In the genomic region with DNA sequence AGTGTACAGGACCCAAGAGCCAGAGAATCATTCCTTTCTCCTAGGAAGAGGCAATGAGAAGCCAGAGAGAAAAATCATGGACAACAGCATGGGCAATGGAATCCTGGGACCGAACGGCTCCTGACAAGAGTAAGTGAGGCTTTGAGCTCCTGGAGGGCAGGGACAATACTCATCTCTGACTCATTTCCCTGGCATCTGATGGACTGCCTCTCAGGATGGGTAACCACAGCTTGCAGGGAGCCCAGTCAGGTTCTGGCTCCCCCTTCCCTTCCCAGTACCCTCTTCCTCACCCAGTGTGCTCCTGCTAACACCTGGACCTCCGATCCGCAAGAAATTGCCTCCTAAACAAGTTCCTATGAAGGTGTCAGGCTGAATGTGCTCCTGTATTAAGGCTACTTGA, we compare ENCODE assay signal across 12 cellular contexts. TPM values are rescaled to one million over a fixed set of nuclear protein-coding genes. Genes with fewer than 3 reads are reported as not detected.
DNase-seq lines count a peak whose midpoint lies in the region; FAIRE-seq and TF ChIP-seq lines count a peak whose summit lies in the region.
"Had no signal": no experiment of that assay in that cellular context is flagged by ENCODE, and none has a peak within 500 bp of the region (broad histone marks: within the 10 kb centered on the region; RNA-seq: fewer than 3 reads in every experiment).

No MANE protein-coding gene starts in this region.

- CTCF ChIA-PET in SK-N-SH (lab: Yijun Ruan, JAX) = interaction anchor here (1.2 to 4.5 kb wide), 6 partner anchors 10 to 236 kb away, joined by 3 to 40 read pairs (median 6); a partner anchor contains a TSS

- TF ChIP-seq EP300 in SK-N-SH (IDR thresholded peaks at IDR 0.05; ENCODE audit: borderline replicate concordance in 1 of 2, low read depth in 1 of 2, low read length in 1 of 2) = no peak; a peak in 1 of 4 replicates

- peak overlapping the region; percentile 70 for H3K4me3 Mint-ChIP-seq in HFFc6
- H3K4me3 Mint-ChIP-seq: activated naive CD4-positive, alpha-beta T cell treated with anti-CD3 and anti-CD28 coated beads, Interleukin-2, amount 50 U/mL, for 24 hours; mesothelial cell of epicardium had no signal

- H3K9me3 ChIP-seq in SK-N-SH (no peaks in the 10 kb centered on the region), fibroblast of lung (ENCODE audit: control insufficient read depth, insufficient read depth, low read depth, low read length) (no peaks in the 10 kb centered on the region)

- POLR2A ChIA-PET in SK-N-SH (lab: Yijun Ruan, JAX) = no interaction called here

- H3K9ac ChIP-seq in SK-N-SH (peak overlapping the region; percentile 60; the same call in 1 of the 2 replicates), fibroblast of lung (ENCODE audit: insufficient read depth, low read length) (no peak overlapping the region)

- H3K4me1 Mint-ChIP-seq in HFFc6 (ENCODE audit: low read depth) = peaks cover 22% of the 10 kb centered on the region
- H3K4me1 Mint-ChIP-seq: mesothelial cell of epicardium had no signal

- peak; percentile 87 for FAIRE-seq in urothelium cell line (lab: Jason Lieb, UNC)

- peak overlapping the region; percentile 95 for H3K27ac Mint-ChIP-seq in HFFc6
- H3K27ac Mint-ChIP-seq: activated naive CD4-positive, alpha-beta T cell treated with anti-CD3 and anti-CD28 coated beads, Interleukin-2, amount 50 U/mL, for 24 hours; mesothelial cell of epicardium had no signal

- H3K27me3 ChIP-seq in SK-N-SH (ENCODE audit: insufficient read depth) (no peaks in the 10 kb centered on the region), fibroblast of lung (ENCODE audit: control insufficient read depth, insufficient read depth, low read length) (no peaks in the 10 kb centered on the region)

- H3K4me1 ChIP-seq in SK-N-SH (ENCODE audit: control insufficient read depth in 1 of 2, insufficient read depth in 2 of 2, low read depth in 1 of 2, low read length in 1 of 2) (peaks cover 12 to 19% of the 10 kb centered on the region in 2 experiments; a peak in 3 of 4 replicates), fibroblast of lung (ENCODE audit: control insufficient read depth, extremely low read depth, insufficient read depth, low read length) (no peaks in the 10 kb centered on the region)

- H3K27me3 Mint-ChIP-seq in HFFc6 (ENCODE audit: insufficient read depth) = peaks cover 8% of the 10 kb centered on the region

- H3K27ac ChIP-seq in SK-N-SH (ENCODE audit: low read depth in 2 of 2, low read length in 1 of 2) (peak overlapping the region in 1 of 2 experiments; percentile 83; a peak in 2 of 4 replicates), fibroblast of lung (ENCODE audit: insufficient read depth, low read length) (no peak overlapping the region)

- no peaks in the 10 kb centered on the region for H3K36me3 Mint-ChIP-seq in HFFc6 (ENCODE audit: low read depth)
- H3K36me3 Mint-ChIP-seq: activated naive CD4-positive, alpha-beta T cell treated with anti-CD3 and anti-CD28 coated beads, Interleukin-2, amount 50 U/mL, for 24 hours; mesothelial cell of epicardium had no signal

- no peak for TF ChIP-seq RAD21 in SK-N-SH (IDR thresholded peaks at IDR 0.05; ENCODE audit: low read length)

- H2AFZ ChIP-seq in SK-N-SH (ENCODE audit: low read depth) (peak overlapping the region; percentile 49; the same call in 1 of the 2 replicates), fibroblast of lung (ENCODE audit: low read length) (no peak overlapping the region)

- no peak overlapping the region for H3K4me3 ChIP-seq in SK-N-SH (ENCODE audit: low read depth in 2 of 2, low read length in 1 of 2)
- H3K4me3 ChIP-seq in fibroblast of lung (replicated peaks in 1 of 4; ENCODE audit: control extremely low read depth in 1 of 4, insufficient read depth in 1 of 4, low read depth in 3 of 4, low read length in 4 of 4) = no peak overlapping the region

- no peaks in the 10 kb centered on the region for H4K20me1 ChIP-seq in SK-N-SH (ENCODE audit: insufficient read depth)
- H4K20me1 ChIP-seq in fibroblast of lung (ENCODE audit: control insufficient read depth, extremely low read depth, insufficient read depth, low read length) = no peaks in the 10 kb centered on the region

- no peaks in the 10 kb centered on the region for H3K36me3 ChIP-seq in SK-N-SH (replicated peaks in 1 of 2; ENCODE audit: control insufficient read depth in 1 of 2, insufficient read depth in 2 of 2, low read length in 1 of 2)
- H3K36me3 ChIP-seq in fibroblast of lung (ENCODE audit: control insufficient read depth, insufficient read depth, low read length) = no peaks in the 10 kb centered on the region

- no peaks in the 10 kb centered on the region for H3K9me3 Mint-ChIP-seq in HFFc6
- H3K9me3 Mint-ChIP-seq: activated naive CD4-positive, alpha-beta T cell treated with anti-CD3 and anti-CD28 coated beads, Interleukin-2, amount 50 U/mL, for 24 hours; mesothelial cell of epicardium had no signal

- H3F3A ChIP-seq in SK-N-SH (replicated peaks; ENCODE audit: insufficient read depth) = peaks cover 7% of the 10 kb centered on the region

- H3K79me2 ChIP-seq in SK-N-SH (ENCODE audit: insufficient read depth) = no peaks in the 10 kb centered on the region
- H3K79me2 ChIP-seq in fibroblast of lung (ENCODE audit: control insufficient read depth, insufficient read depth, low read length) = no peaks in the 10 kb centered on the region

- WGBS in SK-N-SH (ENCODE audit: low lambda C conversion rate) = 45% methylated on average over 4 of the region's 4 CpGs

- H3K4me2 ChIP-seq in SK-N-SH (peak overlapping the region; percentile 44), fibroblast of lung (ENCODE audit: extremely low read depth, insufficient read depth, low read length) (no peak overlapping the region)

- TF ChIP-seq CTCF in HFFc6 (IDR thresholded peaks at IDR 0.05) (no peak), SK-N-SH (IDR thresholded peaks at IDR 0.05) (no peak), fibroblast of lung (conservative IDR thresholded peaks at IDR 0.05 in 1 of 2, IDR thresholded peaks at IDR 0.05 in 1 of 2; ENCODE audit: low read depth in 1 of 2, low read length in 2 of 2) (no peak)

- DNase-seq in HFFc6 (peak; percentile 77), SK-N-SH (no peak), fibroblast of lung (ENCODE audit: low read depth in 2 of 2) (peak; percentile 9 to 75), urothelium cell line (ENCODE audit: low spot score) (peak; percentile 92), NCI-H1105 (lab: John Stamatoyannopoulos, UW) (no peak), NCI-H510A treated with DMSO at 0.1 percent for 48 hours (lab: John Stamatoyannopoulos, UW) (no peak), T-helper 9 cell (no peak)
- DNase-seq: erythroblast, NCI-H187 treated with DMSO at 0.1 percent for 48 hours had no signal

- no peaks in the 10 kb centered on the region for H3K9me2 ChIP-seq in SK-N-SH

TF ChIP-seq in SK-N-SH, 30 proteins besides CTCF, POLR2A, EP300 and RAD21:
- TF ChIP-seq RFX5 (IDR thresholded peaks at IDR 0.05; ENCODE audit: low read length) = no peak
- no peak for TF ChIP-seq SIN3A (IDR thresholded peaks at IDR 0.05; ENCODE audit: borderline replicate concordance, low read depth, low read length)
- TF ChIP-seq, protein P1, sequence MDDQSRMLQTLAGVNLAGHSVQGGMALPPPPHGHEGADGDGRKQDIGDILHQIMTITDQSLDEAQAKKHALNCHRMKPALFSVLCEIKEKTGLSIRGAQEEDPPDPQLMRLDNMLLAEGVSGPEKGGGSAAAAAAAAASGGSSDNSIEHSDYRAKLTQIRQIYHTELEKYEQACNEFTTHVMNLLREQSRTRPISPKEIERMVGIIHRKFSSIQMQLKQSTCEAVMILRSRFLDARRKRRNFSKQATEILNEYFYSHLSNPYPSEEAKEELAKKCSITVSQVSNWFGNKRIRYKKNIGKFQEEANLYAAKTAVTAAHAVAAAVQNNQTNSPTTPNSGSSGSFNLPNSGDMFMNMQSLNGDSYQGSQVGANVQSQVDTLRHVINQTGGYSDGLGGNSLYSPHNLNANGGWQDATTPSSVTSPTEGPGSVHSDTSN (IDR thresholded peaks at IDR 0.05) = peak; percentile 52
- TF ChIP-seq FOSL2 (IDR thresholded peaks at IDR 0.05; ENCODE audit: borderline replicate concordance, low read depth) = peak; percentile 86
- TF ChIP-seq NFIC (IDR thresholded peaks at IDR 0.05; ENCODE audit: borderline replicate concordance) = peak; percentile 23; the same call in 1 of the 2 replicates
- TF ChIP-seq, protein P2, sequence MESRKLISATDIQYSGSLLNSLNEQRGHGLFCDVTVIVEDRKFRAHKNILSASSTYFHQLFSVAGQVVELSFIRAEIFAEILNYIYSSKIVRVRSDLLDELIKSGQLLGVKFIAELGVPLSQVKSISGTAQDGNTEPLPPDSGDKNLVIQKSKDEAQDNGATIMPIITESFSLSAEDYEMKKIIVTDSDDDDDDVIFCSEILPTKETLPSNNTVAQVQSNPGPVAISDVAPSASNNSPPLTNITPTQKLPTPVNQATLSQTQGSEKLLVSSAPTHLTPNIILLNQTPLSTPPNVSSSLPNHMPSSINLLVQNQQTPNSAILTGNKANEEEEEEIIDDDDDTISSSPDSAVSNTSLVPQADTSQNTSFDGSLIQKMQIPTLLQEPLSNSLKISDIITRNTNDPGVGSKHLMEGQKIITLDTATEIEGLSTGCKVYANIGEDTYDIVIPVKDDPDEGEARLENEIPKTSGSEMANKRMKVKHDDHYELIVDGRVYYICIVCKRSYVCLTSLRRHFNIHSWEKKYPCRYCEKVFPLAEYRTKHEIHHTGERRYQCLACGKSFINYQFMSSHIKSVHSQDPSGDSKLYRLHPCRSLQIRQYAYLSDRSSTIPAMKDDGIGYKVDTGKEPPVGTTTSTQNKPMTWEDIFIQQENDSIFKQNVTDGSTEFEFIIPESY (IDR thresholded peaks at IDR 0.05; ENCODE audit: borderline replicate concordance, low read depth) = no peak
- peak; percentile 75 for TF ChIP-seq JUND (IDR thresholded peaks at IDR 0.05)
- TF ChIP-seq, protein P3, sequence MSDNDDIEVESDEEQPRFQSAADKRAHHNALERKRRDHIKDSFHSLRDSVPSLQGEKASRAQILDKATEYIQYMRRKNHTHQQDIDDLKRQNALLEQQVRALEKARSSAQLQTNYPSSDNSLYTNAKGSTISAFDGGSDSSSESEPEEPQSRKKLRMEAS (IDR thresholded peaks at IDR 0.05; ENCODE audit: low read depth) = peak; percentile 22; the same call in 1 of the 2 replicates
- TF ChIP-seq YY1 (IDR thresholded peaks at IDR 0.05; ENCODE audit: low read depth) = no peak
- no peak for TF ChIP-seq FOXJ3 (CRISPR knock-in tag; IDR thresholded peaks at IDR 0.05)
- peak; percentile 81 for TF ChIP-seq TEAD4 (IDR thresholded peaks at IDR 0.05; ENCODE audit: borderline replicate concordance, insufficient read depth)

RNA-seq across cellular contexts. Expression of a gene that starts 51.2 kb away (rescaled TPM):
- total RNA-seq in HFFc6 (2021; fragmentation: NEBNext Ultra II Directional; extraction: Animal tissue kit (Norgen Biotek cat#: 25700)) = not detected
- polyA plus RNA-seq in SK-N-SH (2012; rRNA removed) (not detected in 2 replicates), fibroblast of lung (0.06 TPM in 1 of 2 replicates, not detected in the other)
- polyA plus RNA-seq in SK-N-SH (2012; cell fraction: cytosol; rRNA removed) = under 0.01 TPM in 1 of 2 replicates, not detected in the other
- not detected in 2 replicates for polyA plus RNA-seq in SK-N-SH (2012; cell fraction: nucleus; rRNA removed)
- total RNA-seq in fibroblast of lung = not detected in 2 replicates
- 0.06 TPM in 1 of 2 replicates, not detected in the other for polyA plus RNA-seq in fibroblast of lung (2012)
- not detected in 2 replicates for polyA minus RNA-seq in fibroblast of lung (ENCODE audit: low replicate concordance)
- total RNA-seq: osteocyte had no signal

Comparison
In these comparisons a context has a peak if more than half of its experiments do, and no peak if none do; other contexts are left out.
1. DNase-seq: peak in HFFc6 (single experiment), fibroblast of lung (2 of 2) and urothelium cell line (single experiment); none in SK-N-SH (single experiment), NCI-H1105 (single experiment), NCI-H510A treated with DMSO at 0.1 percent for 48 hours (single experiment) and T-helper 9 cell (single experiment).